ENCODE assay signal across 1 cellular context in genomic region chr2:98959759-98960507, GRCh38.
TF ChIP-seq lines count a peak whose summit lies in the region.

No MANE protein-coding gene starts in this region.

TF ChIP-seq in GM23338, 12 proteins besides CTCF, POLR2A, EP300 and RAD21 (continued from another document):
- TF ChIP-seq ZNF462 (CRISPR knock-in tag; IDR thresholded peaks at IDR 0.05): no peak
- TF ChIP-seq EZH2 (IDR thresholded peaks at IDR 0.05; ENCODE audit: low read depth, unreplicated experiment): no peak
- TF ChIP-seq JUNB (IDR thresholded peaks at IDR 0.05; ENCODE audit: unreplicated experiment): no peak
- TF ChIP-seq, protein P1, sequence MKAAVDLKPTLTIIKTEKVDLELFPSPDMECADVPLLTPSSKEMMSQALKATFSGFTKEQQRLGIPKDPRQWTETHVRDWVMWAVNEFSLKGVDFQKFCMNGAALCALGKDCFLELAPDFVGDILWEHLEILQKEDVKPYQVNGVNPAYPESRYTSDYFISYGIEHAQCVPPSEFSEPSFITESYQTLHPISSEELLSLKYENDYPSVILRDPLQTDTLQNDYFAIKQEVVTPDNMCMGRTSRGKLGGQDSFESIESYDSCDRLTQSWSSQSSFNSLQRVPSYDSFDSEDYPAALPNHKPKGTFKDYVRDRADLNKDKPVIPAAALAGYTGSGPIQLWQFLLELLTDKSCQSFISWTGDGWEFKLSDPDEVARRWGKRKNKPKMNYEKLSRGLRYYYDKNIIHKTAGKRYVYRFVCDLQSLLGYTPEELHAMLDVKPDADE (IDR thresholded peaks at IDR 0.05): no peak
- TF ChIP-seq POLR2AphosphoS5 (IDR thresholded peaks at IDR 0.05; ENCODE audit: low read depth): no peak
- TF ChIP-seq ZNF114 (CRISPR knock-in tag; IDR thresholded peaks at IDR 0.05): no peak
